In genomic region chr10:68668231-68668630, GRCh38 we compare ENCODE assay signal across 24 cellular contexts.
"Had no signal": no experiment of that assay in that cellular context is flagged by ENCODE, and none has a peak within 500 bp of the region (broad histone marks: within the 10 kb centered on the region; RNA-seq: fewer than 3 reads in every experiment).

No MANE protein-coding gene starts in this region.

- H3K27ac Mint-ChIP-seq: endodermal cell; immature natural killer cell; memory B cell; mesothelial cell of epicardium; nephron progenitor cell; stimulated activated naive B cell treated with anti-CD40 and anti-IgM and Interleukin-4, amounts not matched to agents 10 μg/mL and 1 μg/mL and 100 μg/mL, for 72 hours had no signal

- H3K27me3 Mint-ChIP-seq: memory B cell; stimulated activated naive B cell treated with anti-CD40 and anti-IgM and Interleukin-4, amounts not matched to agents 10 μg/mL and 1 μg/mL and 100 μg/mL, for 72 hours; stimulated activated naive CD8-positive, alpha-beta T cell treated with anti-CD3 and anti-CD28 coated beads, Interleukin-15, amount 100 ng/mL, for 72 hours had no signal

- DNase-seq: effector CD4-positive, alpha-beta T cell; endodermal cell; erythroblast; foreskin keratinocyte; immature natural killer cell; kidney; left cardiac atrium; left ventricle myocardium inferior; lower lobe of right lung; nephron progenitor cell; posterior cingulate gyrus; spleen; stimulated activated CD4-positive, alpha-beta T cell treated with anti-CD3 and anti-CD28 coated beads, Interleukin-15, amount 100 ng/mL, for 24 hours; stimulated activated CD4-positive, alpha-beta T cell treated with anti-CD3 and anti-CD28 coated beads, Interleukin-1b, Interleukin-23, amount 100 ng/mL, for 48 hours; stimulated activated CD4-positive, alpha-beta T cell treated with anti-CD3 and anti-CD28 coated beads, Interleukin-4, amount 100 ng/mL, for 24 hours; stimulated activated naive B cell treated with anti-CD40 and anti-IgM and Interleukin-4, amounts not matched to agents 10 μg/mL and 1 μg/mL and 100 μg/mL, for 72 hours; stimulated activated naive CD8-positive, alpha-beta T cell treated with anti-CD3 and anti-CD28 coated beads, Interleukin-15, amount 100 ng/mL, for 72 hours; testis; upper lobe of right lung had no signal

- H3K4me3 ChIP-seq: left ventricle myocardium inferior, lower lobe of right lung, spleen, testis, tibial nerve, upper lobe of right lung, vagina had no signal

- ATAC-seq: foreskin keratinocyte; left cardiac atrium; lower lobe of right lung; sciatic nerve; stimulated activated naive B cell treated with anti-CD40 and anti-IgM and Interleukin-4, amounts not matched to agents 10 μg/mL and 1 μg/mL and 100 μg/mL, for 72 hours; stimulated activated naive CD8-positive, alpha-beta T cell treated with anti-CD3 and anti-CD28 coated beads, Interleukin-15, amount 100 ng/mL, for 72 hours; upper lobe of right lung had no signal

- H3K9me3 Mint-ChIP-seq: immature natural killer cell; stimulated activated naive CD8-positive, alpha-beta T cell treated with anti-CD3 and anti-CD28 coated beads, Interleukin-15, amount 100 ng/mL, for 72 hours had no signal

- H3K4me3 Mint-ChIP-seq: endodermal cell; immature natural killer cell; memory B cell; mesothelial cell of epicardium; nephron progenitor cell; stimulated activated naive B cell treated with anti-CD40 and anti-IgM and Interleukin-4, amounts not matched to agents 10 μg/mL and 1 μg/mL and 100 μg/mL, for 72 hours; stimulated activated naive CD8-positive, alpha-beta T cell treated with anti-CD3 and anti-CD28 coated beads, Interleukin-15, amount 100 ng/mL, for 72 hours had no signal

- H3K4me1 Mint-ChIP-seq: endodermal cell; immature natural killer cell; mesothelial cell of epicardium; nephron progenitor cell; stimulated activated naive B cell treated with anti-CD40 and anti-IgM and Interleukin-4, amounts not matched to agents 10 μg/mL and 1 μg/mL and 100 μg/mL, for 72 hours; stimulated activated naive CD8-positive, alpha-beta T cell treated with anti-CD3 and anti-CD28 coated beads, Interleukin-15, amount 100 ng/mL, for 72 hours had no signal
